Comparison of ENCODE assay signal across 8 cellular contexts in genomic region chr3:28240440-28240839, GRCh38. TPM values are rescaled to one million over a fixed set of nuclear protein-coding genes. Genes with fewer than 3 reads are reported as not detected.
DNase-seq lines count a peak whose midpoint lies in the region; ATAC-seq and TF ChIP-seq lines count a peak whose summit lies in the region.

No MANE protein-coding gene starts in this region.

- H3K9me3 Mint-ChIP-seq in CD4-positive, CD25-positive, alpha-beta regulatory T cell: peaks cover 0 to 1% (median 0%) of the 10 kb centered on the region in 7 donors
- H3K9me3 Mint-ChIP-seq in brain (peaks cover 0 to 2% (median 0%) of the 10 kb centered on the region in 5 experiments), natural killer cell (no peaks in the 10 kb centered on the region)

- no peaks in the 10 kb centered on the region for H3K9me2 ChIP-seq in Loucy (replicated peaks; ENCODE audit: low read depth, low read length)

- no peaks in the 10 kb centered on the region for H4K20me1 ChIP-seq in Loucy (ENCODE audit: insufficient read depth, low read length, poor library complexity, severe bottlenecking)

- H3K27me3 Mint-ChIP-seq in CD4-positive, CD25-positive, alpha-beta regulatory T cell: no peaks in the 10 kb centered on the region
- H3K27me3 Mint-ChIP-seq in brain (peaks cover 5% of the 10 kb centered on the region), natural killer cell (ENCODE audit: low read depth in 2 of 2) (peaks cover 2 to 8% of the 10 kb centered on the region in 2 donors)

- H3K4me1 ChIP-seq in CD4-positive, CD25-positive, alpha-beta regulatory T cell (ENCODE audit: control insufficient read depth, insufficient read depth, low read length, poor library complexity, severe bottlenecking): peaks cover 32% of the 10 kb centered on the region
- peaks cover 28% of the 10 kb centered on the region for H3K4me1 ChIP-seq in Loucy (ENCODE audit: insufficient read depth, low read length, poor library complexity, severe bottlenecking)

- peaks cover 26 to 44% (median 36%) of the 10 kb centered on the region in 4 donors for H3K4me1 Mint-ChIP-seq in CD4-positive, CD25-positive, alpha-beta regulatory T cell
- H3K4me1 Mint-ChIP-seq in brain (peaks cover 38% of the 10 kb centered on the region), natural killer cell (peaks cover 41 to 46% of the 10 kb centered on the region in 2 donors)

- peak overlapping the region in 2 of 3 donors; percentile 88 to 89 for H3K27ac Mint-ChIP-seq in CD4-positive, CD25-positive, alpha-beta regulatory T cell
- peak overlapping the region; percentile 89 to 94 (median 91) for H3K27ac Mint-ChIP-seq in brain
- H3K27ac Mint-ChIP-seq in natural killer cell: no peak overlapping the region

- no peak overlapping the region for H3K9ac ChIP-seq in Loucy (ENCODE audit: low read depth, low read length, poor library complexity, severe bottlenecking)

- H3K4me3 ChIP-seq in CD4-positive, CD25-positive, alpha-beta regulatory T cell (ENCODE audit: low read depth, low read length): peak overlapping the region; percentile 93
- peak overlapping the region; percentile 92 for H3K4me3 ChIP-seq in Loucy (ENCODE audit: low read length, poor library complexity, severe bottlenecking)

- no peaks in the 10 kb centered on the region for H3K36me3 ChIP-seq in CD4-positive, CD25-positive, alpha-beta regulatory T cell (ENCODE audit: control insufficient read depth, insufficient read depth, low read length)
- no peaks in the 10 kb centered on the region for H3K36me3 ChIP-seq in Loucy (ENCODE audit: insufficient read depth, low read length)

- H3K27me3 ChIP-seq in CD4-positive, CD25-positive, alpha-beta regulatory T cell (ENCODE audit: control insufficient read depth, insufficient read depth, low read length): no peaks in the 10 kb centered on the region
- no peaks in the 10 kb centered on the region for H3K27me3 ChIP-seq in Loucy (ENCODE audit: insufficient read depth, low read length, poor library complexity, severe bottlenecking)

- peaks cover 4% of the 10 kb centered on the region for H3K36me3 Mint-ChIP-seq in CD4-positive, CD25-positive, alpha-beta regulatory T cell
- H3K36me3 Mint-ChIP-seq in brain: peaks cover 8% of the 10 kb centered on the region
- no peaks in the 10 kb centered on the region for H3K36me3 Mint-ChIP-seq in natural killer cell

- no peak for TF ChIP-seq CTCF in Loucy (conservative IDR thresholded peaks at IDR 0.05; ENCODE audit: low read length)
- no peak for TF ChIP-seq CTCF in brain (conservative IDR thresholded peaks at IDR 0.05)
- TF ChIP-seq CTCF in natural killer cell (IDR thresholded peaks at IDR 0.05): no peak

- H3F3A ChIP-seq in Loucy (ENCODE audit: low read depth): no peaks in the 10 kb centered on the region

- H2AFZ ChIP-seq in Loucy (ENCODE audit: low read length): peak overlapping the region; percentile 69

- H3K9me3 ChIP-seq in CD4-positive, CD25-positive, alpha-beta regulatory T cell (ENCODE audit: control insufficient read depth in 2 of 2, low read length in 2 of 2): no peaks in the 10 kb centered on the region
- no peaks in the 10 kb centered on the region for H3K9me3 ChIP-seq in Loucy (ENCODE audit: insufficient read depth, low read depth, low read length)

- no peak overlapping the region for H3K27ac ChIP-seq in CD4-positive, CD25-positive, alpha-beta regulatory T cell (ENCODE audit: insufficient read depth, low read length, poor library complexity, severe bottlenecking)

- intact Hi-C loops in natural killer cell (cut with micrococcal nuclease): loop anchor here (2.0 to 5.0 kb wide), 2 partner anchors 108 to 153 kb away; partner anchors contain the start of genes AZI2 and ZCWPW2

- ATAC-seq in CD4-positive, CD25-positive, alpha-beta regulatory T cell (ENCODE audit: low read depth in 2 of 2): no peak
- ATAC-seq in natural killer cell (no peak), GM21367 (IDR thresholded peaks at IDR 0.05; ENCODE audit: unreplicated experiment) (no peak), HG03432 (IDR thresholded peaks at IDR 0.05; ENCODE audit: unreplicated experiment) (no peak)

- DNase-seq in CD4-positive, CD25-positive, alpha-beta regulatory T cell: no peak
- DNase-seq in natural killer cell (no peak), T1000 (lab: John Stamatoyannopoulos, UW) (no peak), dedifferentiated amniotic fluid mesenchymal stem cell (ENCODE audit: extremely low spot score) (no peak)

- peaks cover 20% of the 10 kb centered on the region for H3K79me2 ChIP-seq in Loucy (ENCODE audit: insufficient read depth, low read length)

- peak overlapping the region; percentile 79 to 96 (median 93) for H3K4me3 Mint-ChIP-seq in CD4-positive, CD25-positive, alpha-beta regulatory T cell
- H3K4me3 Mint-ChIP-seq in brain: peak overlapping the region; percentile 90 to 96 (median 92)
- peak overlapping the region; percentile 96 for H3K4me3 Mint-ChIP-seq in natural killer cell

- peak overlapping the region; percentile 68 for H3K4me2 ChIP-seq in Loucy (ENCODE audit: low read depth, low read length, poor library complexity, severe bottlenecking)

RNA-seq across cellular contexts. Expression of gene CMC1, which starts 1.0 kb away (rescaled TPM):
- 9.4 TPM for total RNA-seq in CD4-positive, CD25-positive, alpha-beta regulatory T cell
- 10 to 100 TPM; 43.5 to 50.7 (median 47.8) TPM for polyA plus RNA-seq in CD4-positive, CD25-positive, alpha-beta regulatory T cell
- 16.7 TPM for polyA plus RNA-seq in brain (ENCODE audit: insufficient read depth, low read depth, low replicate concordance)
- 100 to 1,000 TPM; 122 to 157 (median 136) TPM for total RNA-seq in natural killer cell

Comparison
In these comparisons a context has a peak if more than half of its experiments do, and no peak if none do; other contexts are left out.
1. H3K27ac Mint-ChIP-seq: peak in CD4-positive, CD25-positive, alpha-beta regulatory T cell (2 of 3) and brain (5 of 5); none in natural killer cell (0 of 2).
2. RNA of gene CMC1, which starts 1.0 kb away (total RNA-seq): 122 to 157 TPM in natural killer cell; 9.4 TPM in CD4-positive, CD25-positive, alpha-beta regulatory T cell (single experiment); every median in the first group is over 10 times any median in the second.
3. Peak in every context shown above with its lines, with median percentiles within 50 percentile points of each other: H3K4me3 Mint-ChIP-seq.